Comparison of ENCODE assay signal across 1 cellular context in genomic region chr2:122514451-122514996, GRCh38.
TF ChIP-seq lines count a peak whose summit lies in the region.

No MANE protein-coding gene starts in this region.

TF ChIP-seq in WTC11, 78 proteins besides CTCF, POLR2A, EP300 and RAD21 (continued from another document):
- TF ChIP-seq ZNF425 (CRISPR knock-in tag; conservative IDR thresholded peaks at IDR 0.05): no peak
- no peak for TF ChIP-seq PREB (CRISPR knock-in tag; IDR thresholded peaks at IDR 0.05; ENCODE audit: borderline replicate concordance)
- TF ChIP-seq IRF2 (CRISPR knock-in tag; IDR thresholded peaks at IDR 0.05; ENCODE audit: borderline replicate concordance, low read depth): no peak
- no peak for TF ChIP-seq E2F4 (CRISPR knock-in tag; IDR thresholded peaks at IDR 0.05; ENCODE audit: borderline replicate concordance, low read depth)
- no peak for TF ChIP-seq RELA (CRISPR knock-in tag; IDR thresholded peaks at IDR 0.05; ENCODE audit: borderline replicate concordance)
